ENCODE assay signal across 13 cellular contexts in genomic region chr19:42728341-42728740, GRCh38. TPM values are rescaled to one million over a fixed set of nuclear protein-coding genes. Genes with fewer than 3 reads are reported as not detected.
DNase-seq lines count a peak whose midpoint lies in the region; FAIRE-seq and TF ChIP-seq lines count a peak whose summit lies in the region.
"Not testable (repeated sequence)": the region's sequence is repeated elsewhere in the genome, so short reads cannot be mapped to it uniquely, and the experiment has no call there.
"Had no signal": no experiment of that assay in that cellular context is flagged by ENCODE, and none has a peak within 500 bp of the region (broad histone marks: within the 10 kb centered on the region; RNA-seq: fewer than 3 reads in every experiment).

No MANE protein-coding gene starts in this region.

- peak; percentile 47 for FAIRE-seq in bronchial epithelial cell (lab: Jason Lieb, UNC)

- TF ChIP-seq POLR2A in esophagus muscularis mucosa (IDR thresholded peaks at IDR 0.05; ENCODE audit: low read depth), result not testable (repeated sequence)

- H3K9me3 ChIP-seq in esophagus muscularis mucosa, result not testable (repeated sequence)

- not testable (repeated sequence) for H3K4me1 ChIP-seq in esophagus muscularis mucosa

- H3K27ac ChIP-seq in esophagus muscularis mucosa (replicated peaks in 1 of 4), result not testable (repeated sequence)

- not testable (repeated sequence) for DNase-seq in bronchial epithelial cell (ENCODE audit: low read depth)
- DNase-seq in esophagus muscularis mucosa (ENCODE audit: extremely low spot score), result peak; percentile 74

- not testable (repeated sequence) for TF ChIP-seq EP300 in esophagus muscularis mucosa (IDR thresholded peaks at IDR 0.05)

- intact Hi-C loops in esophagus muscularis mucosa (cut with DNase I), result not testable (repeated sequence)

- not testable (repeated sequence) for TF ChIP-seq CTCF in bronchial epithelial cell (IDR thresholded peaks at IDR 0.05; ENCODE audit: insufficient read depth, low read length, severe bottlenecking); esophagus muscularis mucosa (IDR thresholded peaks at IDR 0.05)

- not testable (repeated sequence) for H3K36me3 ChIP-seq in bronchial epithelial cell (ENCODE audit: control insufficient read depth, insufficient read depth, low read length); esophagus muscularis mucosa

- H3K4me3 ChIP-seq in bronchial epithelial cell (ENCODE audit: low read depth, low read length); esophagus muscularis mucosa: not testable (repeated sequence)

- not testable (repeated sequence) for H3K27me3 ChIP-seq in bronchial epithelial cell (ENCODE audit: control insufficient read depth, insufficient read depth, low read length)
- H3K27me3 ChIP-seq in esophagus muscularis mucosa, result peaks cover 0 to 12% (median 0%) of the 10 kb centered on the region in 4 donors

- WGBS in esophagus muscularis mucosa, result 65% methylated on average over 4 of the region's 5 CpGs

RNA-seq across cellular contexts. Expression of gene PSG3, which starts 11.9 kb away (rescaled TPM):
- total RNA-seq in bronchial epithelial cell (not detected in 2 replicates), esophagus muscularis mucosa (not detected)
- total RNA-seq: A172; A673; B cell; Caco-2; Calu3; CD4-positive, alpha-beta memory T cell; CD4-positive, alpha-beta T cell; CD8-positive, alpha-beta memory T cell; CD8-positive, alpha-beta T cell; Daoy had no signal

RNA-seq across cellular contexts. Expression of gene PSG8, which starts 37.1 kb away (rescaled TPM):
- not detected in 2 replicates for total RNA-seq in bronchial epithelial cell
- total RNA-seq in esophagus muscularis mucosa, result not detected
- total RNA-seq: A172; A673; B cell; Caco-2; Calu3; CD4-positive, alpha-beta memory T cell; CD4-positive, alpha-beta T cell; CD4-positive, CD25-positive, alpha-beta regulatory T cell; CD8-positive, alpha-beta memory T cell; CD8-positive, alpha-beta T cell; Daoy had no signal
